Comparison of ENCODE assay signal across 19 cellular contexts in genomic region chr2:163612332-163612731, GRCh38.
A peak's percentile ranks its signal among the peaks of the same experiment; 100 is the strongest.
DNase-seq lines count a peak whose midpoint lies in the region; ATAC-seq and TF ChIP-seq lines count a peak whose summit lies in the region.
"Had no signal": no experiment of that assay in that cellular context is flagged by ENCODE, and none has a peak within 500 bp of the region (broad histone marks: within the 10 kb centered on the region; RNA-seq: fewer than 3 reads in every experiment).

No MANE protein-coding gene starts in this region.

- no peaks in the 10 kb centered on the region for H3K9me3 ChIP-seq in cardiac muscle cell (ENCODE audit: low read depth)
- H3K9me3 ChIP-seq in right cardiac atrium (ENCODE audit: control insufficient read depth, low read length) = no peaks in the 10 kb centered on the region
- no peaks in the 10 kb centered on the region for H3K9me3 ChIP-seq in endodermal cell (ENCODE audit: control insufficient read depth, low read length)
- no peaks in the 10 kb centered on the region for H3K9me3 ChIP-seq in neural cell (ENCODE audit: low read length)
- H3K9me3 ChIP-seq: Peyer's patch had no signal

- H3K4me2 ChIP-seq in neural cell (ENCODE audit: low read length) = no peak overlapping the region

- no peak overlapping the region for H3K27ac Mint-ChIP-seq in endodermal cell
- H3K27ac Mint-ChIP-seq in activated CD4-positive, alpha-beta memory T cell treated with anti-CD3 and anti-CD28 coated beads for 36 hours = no peak overlapping the region

- H3K4me3 Mint-ChIP-seq in endodermal cell = no peak overlapping the region
- H3K4me3 Mint-ChIP-seq in activated CD4-positive, alpha-beta memory T cell treated with anti-CD3 and anti-CD28 coated beads for 36 hours = no peak overlapping the region
- H3K4me3 Mint-ChIP-seq: CD8-positive, alpha-beta memory T cell had no signal

- H3K4me1 Mint-ChIP-seq in endodermal cell = peaks cover 5% of the 10 kb centered on the region
- no peaks in the 10 kb centered on the region for H3K4me1 Mint-ChIP-seq in activated CD4-positive, alpha-beta memory T cell treated with anti-CD3 and anti-CD28 coated beads for 36 hours (ENCODE audit: low read depth)
- H3K4me1 Mint-ChIP-seq: CD8-positive, alpha-beta memory T cell had no signal

- POLR2A ChIA-PET in activated CD4-positive, alpha-beta memory T cell treated with anti-CD3 and anti-CD28 coated beads for 36 hours (lab: Charles Lee) = no interaction called here

- CTCF ChIA-PET in activated CD4-positive, alpha-beta memory T cell treated with anti-CD3 and anti-CD28 coated beads for 36 hours (lab: Charles Lee) = no interaction called here

- H3K27me3 Mint-ChIP-seq in endodermal cell (ENCODE audit: insufficient read depth) = no peaks in the 10 kb centered on the region
- H3K27me3 Mint-ChIP-seq in activated CD4-positive, alpha-beta memory T cell treated with anti-CD3 and anti-CD28 coated beads for 36 hours = no peaks in the 10 kb centered on the region
- H3K27me3 Mint-ChIP-seq: CD8-positive, alpha-beta memory T cell had no signal

- WGBS in right cardiac atrium = 73% methylated on average over 9 of the region's 9 CpGs
- WGBS in endodermal cell (ENCODE audit: insufficient coverage in 1 of 2, insufficient read length in 1 of 2), 2 experiments = 91 to 97% methylated on average over 7 of the region's 9 CpGs

- H3K79me2 ChIP-seq in neural cell (replicated peaks; ENCODE audit: insufficient read depth, low read length) = no peaks in the 10 kb centered on the region

- H2AFZ ChIP-seq in neural cell (ENCODE audit: low read depth, low read length) = no peak overlapping the region

- no peaks in the 10 kb centered on the region for H3K27me3 ChIP-seq in cardiac muscle cell
- no peaks in the 10 kb centered on the region for H3K27me3 ChIP-seq in right cardiac atrium (ENCODE audit: control insufficient read depth, insufficient read depth)
- H3K27me3 ChIP-seq in endodermal cell (ENCODE audit: control insufficient read depth, insufficient read depth, low read length, poor library complexity, severe bottlenecking) = no peaks in the 10 kb centered on the region
- no peaks in the 10 kb centered on the region for H3K27me3 ChIP-seq in neural cell (ENCODE audit: insufficient read depth, low read depth, low read length)
- H3K27me3 ChIP-seq: Peyer's patch had no signal

- peaks cover 5% of the 10 kb centered on the region for H3F3A ChIP-seq in neural cell (ENCODE audit: insufficient read depth, low read length, poor library complexity, severe bottlenecking)

- DNase-seq in cardiac muscle cell (ENCODE audit: low read depth in 1 of 2, low spot score in 1 of 2) = no peak
- DNase-seq in right cardiac atrium = no peak
- no peak for DNase-seq in endodermal cell
- no peak for DNase-seq in activated CD4-positive, alpha-beta memory T cell treated with anti-CD3 and anti-CD28 coated beads for 36 hours
- no peak for DNase-seq in activated T-cell treated with anti-CD3 and anti-CD28 coated beads, Interleukin-2, amount 50 U/mL, for 1 hour
- DNase-seq: AML-193; CD8-positive, alpha-beta memory T cell; EL; GF-D8; KBM-7; NCI-H1092 treated with DMSO at 0.1 percent for 48 hours; NCI-H1436 treated with DMSO at 0.1 percent for 48 hours; NCI-H1930; NCI-H524 treated with DMSO at 0.1 percent for 48 hours; Peyer's patch had no signal

- no peak for TF ChIP-seq CTCF in cardiac muscle cell (IDR thresholded peaks at IDR 0.05; ENCODE audit: low read depth, low read length)
- no peak for TF ChIP-seq CTCF in endodermal cell (conservative IDR thresholded peaks at IDR 0.05)
- no peak for TF ChIP-seq CTCF in neural cell (IDR thresholded peaks at IDR 0.05; ENCODE audit: poor library complexity, severe bottlenecking)

- H4K20me1 ChIP-seq in neural cell (ENCODE audit: insufficient read depth) = no peaks in the 10 kb centered on the region

- H3K4me1 ChIP-seq in cardiac muscle cell (ENCODE audit: low read depth) (peaks cover 37% of the 10 kb centered on the region), right cardiac atrium (ENCODE audit: control insufficient read depth, insufficient read depth, low read length) (no peaks in the 10 kb centered on the region), endodermal cell (ENCODE audit: control insufficient read depth, insufficient read depth, low read length) (no peaks in the 10 kb centered on the region)
- H3K4me1 ChIP-seq: Peyer's patch had no signal

- TF ChIP-seq EP300 in neural cell (conservative IDR thresholded peaks at IDR 0.05; ENCODE audit: poor library complexity, severe bottlenecking) = peak; percentile 34

- H3K9ac ChIP-seq in endodermal cell (ENCODE audit: extremely low read depth, low read length, poor library complexity, severe bottlenecking) (no peak overlapping the region), neural cell (ENCODE audit: low read length) (no peak overlapping the region)

- no peak for TF ChIP-seq RAD21 in neural cell (conservative IDR thresholded peaks at IDR 0.05)

- intact Hi-C loops in right cardiac atrium (cut with DNase I) = no loop called here
- intact Hi-C loops in activated CD4-positive, alpha-beta memory T cell treated with anti-CD3 and anti-CD28 coated beads for 36 hours (cut with micrococcal nuclease) = no loop called here

- no peaks in the 10 kb centered on the region for H3K9me3 Mint-ChIP-seq in endodermal cell
- peaks cover 8% of the 10 kb centered on the region for H3K9me3 Mint-ChIP-seq in activated CD4-positive, alpha-beta memory T cell treated with anti-CD3 and anti-CD28 coated beads for 36 hours

- no peak overlapping the region for H3K4me3 ChIP-seq in cardiac muscle cell
- no peak overlapping the region for H3K4me3 ChIP-seq in right cardiac atrium (ENCODE audit: low read length)
- no peak overlapping the region for H3K4me3 ChIP-seq in endodermal cell (ENCODE audit: low read length)
- H3K4me3 ChIP-seq in neural cell (ENCODE audit: low read length) = no peak overlapping the region
- H3K4me3 ChIP-seq: Peyer's patch had no signal

- ATAC-seq in right cardiac atrium (no peak), GM19035 (IDR thresholded peaks at IDR 0.05; ENCODE audit: unreplicated experiment) (no peak), GM19467 (IDR thresholded peaks at IDR 0.05; ENCODE audit: unreplicated experiment) (no peak)

- H3K36me3 ChIP-seq in cardiac muscle cell = peaks cover 20% of the 10 kb centered on the region
- H3K36me3 ChIP-seq in endodermal cell (ENCODE audit: control insufficient read depth, insufficient read depth, low read length) = peaks cover 6% of the 10 kb centered on the region
- H3K36me3 ChIP-seq in neural cell (ENCODE audit: insufficient read depth, low read length) = no peaks in the 10 kb centered on the region
- H3K36me3 ChIP-seq: Peyer's patch had no signal

- peaks cover 17% of the 10 kb centered on the region for H3K36me3 Mint-ChIP-seq in endodermal cell (ENCODE audit: low read depth)
- no peaks in the 10 kb centered on the region for H3K36me3 Mint-ChIP-seq in activated CD4-positive, alpha-beta memory T cell treated with anti-CD3 and anti-CD28 coated beads for 36 hours
- H3K36me3 Mint-ChIP-seq: CD8-positive, alpha-beta memory T cell had no signal

- H3K27ac ChIP-seq in cardiac muscle cell (peak overlapping the region; percentile 11), right cardiac atrium (ENCODE audit: low read length) (no peak overlapping the region), endodermal cell (ENCODE audit: low read depth, low read length) (peak overlapping the region; percentile 29), neural cell (ENCODE audit: low read length) (peak overlapping the region; percentile 28)
- H3K27ac ChIP-seq: C4-2B, Peyer's patch had no signal

- no peaks in the 10 kb centered on the region for H3K9me2 ChIP-seq in neural cell (ENCODE audit: insufficient read depth, low read length)

TF ChIP-seq in neural cell, 6 proteins besides CTCF, POLR2A, EP300 and RAD21:
- peak; percentile 58 for TF ChIP-seq POLR2AphosphoS5 (IDR thresholded peaks at IDR 0.05)
- TF ChIP-seq TAF1 (IDR thresholded peaks at IDR 0.05; ENCODE audit: low read depth) = no peak
- TF ChIP-seq SMC3 (conservative IDR thresholded peaks at IDR 0.05; ENCODE audit: poor library complexity) = no peak
- no peak for TF ChIP-seq REST (IDR thresholded peaks at IDR 0.05; ENCODE audit: borderline replicate concordance)
- no peak for TF ChIP-seq MXI1 (conservative IDR thresholded peaks at IDR 0.05; ENCODE audit: poor library complexity, severe bottlenecking)
- TF ChIP-seq EZH2 (IDR thresholded peaks at IDR 0.05; ENCODE audit: borderline replicate concordance, insufficient read depth, low read length, poor library complexity, severe bottlenecking) = no peak
